ENCODE assay signal across 11 cellular contexts in genomic region chr9:127935765-127936221, GRCh38. TPM values are rescaled to one million over a fixed set of nuclear protein-coding genes. Genes with fewer than 3 reads are reported as not detected.
DNase-seq lines count a peak whose midpoint lies in the region; ATAC-seq and TF ChIP-seq lines count a peak whose summit lies in the region.
"Had no signal": no experiment of that assay in that cellular context is flagged by ENCODE, and none has a peak within 500 bp of the region (broad histone marks: within the 10 kb centered on the region; RNA-seq: fewer than 3 reads in every experiment).

No MANE protein-coding gene starts in this region.

- H3K27ac ChIP-seq in PC-9 (no peak overlapping the region), neural progenitor cell (no peak overlapping the region)
- no peak overlapping the region for H3K27ac ChIP-seq in effector memory CD4-positive, alpha-beta T cell (ENCODE audit: insufficient read depth, low read length, poor library complexity, severe bottlenecking)
- H3K27ac ChIP-seq: neutrophil had no signal

- peak; percentile 29 for ATAC-seq in activated CD4-positive, alpha-beta T cell treated with anti-CD3 and anti-CD28 coated beads for 36 hours

- H3K36me3 ChIP-seq in PC-9 (ENCODE audit: low read depth) (no peaks in the 10 kb centered on the region; the same call in 1 of the 2 replicates), neural progenitor cell (no peaks in the 10 kb centered on the region)
- peaks cover 6% of the 10 kb centered on the region for H3K36me3 ChIP-seq in effector memory CD4-positive, alpha-beta T cell (ENCODE audit: control insufficient read depth, insufficient read depth, low read length)

- peaks cover 43% of the 10 kb centered on the region for H3K4me1 Mint-ChIP-seq in activated CD4-positive, alpha-beta T cell treated with anti-CD3 and anti-CD28 coated beads for 36 hours
- H3K4me1 Mint-ChIP-seq in brain = peaks cover 55% of the 10 kb centered on the region
- peaks cover 39% of the 10 kb centered on the region for H3K4me1 Mint-ChIP-seq in neural progenitor cell

- TF ChIP-seq CTCF in PC-9 (conservative IDR thresholded peaks at IDR 0.05) = no peak
- no peak for TF ChIP-seq CTCF in brain (conservative IDR thresholded peaks at IDR 0.05)
- TF ChIP-seq CTCF in neural progenitor cell (IDR thresholded peaks at IDR 0.05) = no peak

- H3K4me1 ChIP-seq in PC-9 (replicated peaks; ENCODE audit: insufficient read depth) (peaks cover 33% of the 10 kb centered on the region), neural progenitor cell (peaks cover 11% of the 10 kb centered on the region)
- H3K4me1 ChIP-seq in effector memory CD4-positive, alpha-beta T cell (ENCODE audit: control insufficient read depth, insufficient read depth, low read length, poor library complexity, severe bottlenecking) = peaks cover 33% of the 10 kb centered on the region

- H3F3A ChIP-seq in PC-9 (ENCODE audit: insufficient read depth, low read depth) = peaks cover 50% of the 10 kb centered on the region
- peaks cover 25% of the 10 kb centered on the region for H3F3A ChIP-seq in neural progenitor cell (ENCODE audit: low read depth)

- peak overlapping the region; percentile 94 for H3K4me3 Mint-ChIP-seq in activated CD4-positive, alpha-beta T cell treated with anti-CD3 and anti-CD28 coated beads for 36 hours
- H3K4me3 Mint-ChIP-seq in brain = peak overlapping the region; percentile 92 to 100 (median 96)
- peak overlapping the region; percentile 97 for H3K4me3 Mint-ChIP-seq in neural progenitor cell

- H2AFZ ChIP-seq in PC-9 = no peak overlapping the region
- H2AFZ ChIP-seq in neural progenitor cell (replicated peaks) = no peak overlapping the region

- H3K79me2 ChIP-seq in PC-9 (ENCODE audit: low read depth) = peaks cover 30% of the 10 kb centered on the region
- H3K79me2 ChIP-seq in neural progenitor cell (ENCODE audit: low read depth) = peaks cover 16% of the 10 kb centered on the region

- H3K9me3 ChIP-seq in PC-9 (ENCODE audit: insufficient read depth, low read depth) (no peaks in the 10 kb centered on the region), neural progenitor cell (ENCODE audit: low read depth) (no peaks in the 10 kb centered on the region)
- H3K9me3 ChIP-seq in effector memory CD4-positive, alpha-beta T cell (ENCODE audit: control insufficient read depth, low read length) = no peaks in the 10 kb centered on the region
- H3K9me3 ChIP-seq: neutrophil had no signal

- H3K27ac Mint-ChIP-seq in activated CD4-positive, alpha-beta T cell treated with anti-CD3 and anti-CD28 coated beads for 36 hours = peak overlapping the region; percentile 93
- peak overlapping the region; percentile 19 to 82 (median 66) for H3K27ac Mint-ChIP-seq in brain
- H3K27ac Mint-ChIP-seq in neural progenitor cell = peak overlapping the region; percentile 57

- intact Hi-C loops in activated CD4-positive, alpha-beta T cell treated with anti-CD3 and anti-CD28 coated beads for 36 hours (cut with DNase I, micrococcal nuclease) = loop anchor here (2.0 to 5.0 kb wide), 3 partner anchors 37 to 193 kb away; partner anchors contain the start of gene NAIF1 (in 1 of the 2)
- intact Hi-C loops in PC-9 (cut with micrococcal nuclease; ENCODE audit: unreplicated experiment) = loop anchor here (2.0 kb wide), 2 partner anchors 19 to 163 kb away; no protein-coding TSS in a partner anchor

- H4K20me1 ChIP-seq in PC-9 (ENCODE audit: insufficient read depth) (0 out of 2 replicates have a peak, but pooled peaks cover 3% of the 10 kb centered on the region), neural progenitor cell (ENCODE audit: low read depth) (peaks cover 15% of the 10 kb centered on the region)

- no peaks in the 10 kb centered on the region for H3K27me3 Mint-ChIP-seq in activated CD4-positive, alpha-beta T cell treated with anti-CD3 and anti-CD28 coated beads for 36 hours
- H3K27me3 Mint-ChIP-seq in brain = peaks cover 18% of the 10 kb centered on the region
- peaks cover 14% of the 10 kb centered on the region for H3K27me3 Mint-ChIP-seq in neural progenitor cell (ENCODE audit: insufficient read depth, low read depth)

- BruUV-seq in PC-9 (replicated peaks; lab: Mats Ljungman, UMichigan) = no TSS peak

- POLR2A ChIA-PET in activated CD4-positive, alpha-beta T cell treated with anti-CD3 and anti-CD28 coated beads for 36 hours (lab: Charles Lee) = interaction anchor here (0.7 kb wide), 1 partner anchor 513 kb away, joined by 4 read pairs; no protein-coding TSS in a partner anchor
- POLR2A ChIA-PET in PC-9 (lab: Charles Lee; ENCODE audit: unreplicated experiment) = no interaction called here

- peak; percentile 68 for DNase-seq in activated CD4-positive, alpha-beta T cell treated with anti-CD3 and anti-CD28 coated beads for 36 hours
- no peak for DNase-seq in activated CD4-positive, alpha-beta T cell treated with anti-CD3 and anti-CD28 coated beads for 1 hour
- no peak for DNase-seq in PC-9
- DNase-seq in neural progenitor cell (ENCODE audit: low spot score) = no peak
- DNase-seq in RPMI8226 = no peak
- no peak for DNase-seq in NCI-H2107 (lab: John Stamatoyannopoulos, UW)
- no peak for DNase-seq in effector memory CD4-positive, alpha-beta T cell
- DNase-seq: ACHN, Kasumi-1 had no signal

- H3K4me2 ChIP-seq in PC-9 (peak overlapping the region; percentile 92), neural progenitor cell (no peak overlapping the region)

- CTCF ChIA-PET in activated CD4-positive, alpha-beta T cell treated with anti-CD3 and anti-CD28 coated beads for 36 hours (lab: Charles Lee) = interaction anchor here (0.6 kb wide), 1 partner anchor 40 kb away, joined by 3 read pairs; no protein-coding TSS in a partner anchor
- CTCF ChIA-PET in PC-9 (lab: Charles Lee) = no interaction called here

- H3K27me3 ChIP-seq in PC-9 (ENCODE audit: insufficient read depth, low read depth) = no peaks in the 10 kb centered on the region
- H3K27me3 ChIP-seq in neural progenitor cell = no peaks in the 10 kb centered on the region
- H3K27me3 ChIP-seq in effector memory CD4-positive, alpha-beta T cell (replicated peaks; ENCODE audit: control insufficient read depth, insufficient read depth, low read length, poor library complexity, severe bottlenecking) = no peaks in the 10 kb centered on the region

- H3K36me3 Mint-ChIP-seq in activated CD4-positive, alpha-beta T cell treated with anti-CD3 and anti-CD28 coated beads for 36 hours (ENCODE audit: low read depth) = peaks cover 24% of the 10 kb centered on the region
- H3K36me3 Mint-ChIP-seq in brain (peaks cover 7% of the 10 kb centered on the region), neural progenitor cell (peaks cover 6% of the 10 kb centered on the region)

- no peaks in the 10 kb centered on the region for H3K9me2 ChIP-seq in PC-9 (ENCODE audit: insufficient read depth)

- H3K4me3 ChIP-seq in PC-9 (no peak overlapping the region; the same call in 1 of the 2 replicates), neural progenitor cell (no peak overlapping the region)
- H3K4me3 ChIP-seq in effector memory CD4-positive, alpha-beta T cell (ENCODE audit: insufficient read depth, low read depth, low read length, poor library complexity, severe bottlenecking) = no peak overlapping the region

- H3K9ac ChIP-seq in neural progenitor cell = no peak overlapping the region

- no peaks in the 10 kb centered on the region for H3K9me3 Mint-ChIP-seq in activated CD4-positive, alpha-beta T cell treated with anti-CD3 and anti-CD28 coated beads for 36 hours (ENCODE audit: low read depth)
- H3K9me3 Mint-ChIP-seq in brain (no peaks in the 10 kb centered on the region), neural progenitor cell (no peaks in the 10 kb centered on the region)

RNA-seq across cellular contexts. Expression of gene DPM2, which starts 1.9 kb away (rescaled TPM):
- total RNA-seq in activated CD4-positive, alpha-beta T cell treated with anti-CD3 and anti-CD28 coated beads for 36 hours = 10 to 100 TPM; 44.1 to 46.6 TPM
- 65.5 and 79.4 TPM in 2 replicates for total RNA-seq in PC-9 (2021)
- polyA plus RNA-seq in brain (ENCODE audit: insufficient read depth, low read depth, low replicate concordance) = 144 TPM
- 9.1 and 20.5 TPM in 2 replicates for total RNA-seq in neural progenitor cell (ENCODE audit: low replicate concordance)

RNA-seq across cellular contexts. Expression of gene PIP5KL1, which starts 5.2 kb away (rescaled TPM):
- total RNA-seq in activated CD4-positive, alpha-beta T cell treated with anti-CD3 and anti-CD28 coated beads for 36 hours = 1 to 10 TPM; 1.9 to 2.8 TPM
- total RNA-seq in PC-9 (2021) = 21.9 and 22.5 TPM in 2 replicates
- 2.4 TPM for polyA plus RNA-seq in brain (ENCODE audit: insufficient read depth, low read depth, low replicate concordance)
- 1.4 and 8.8 TPM in 2 replicates for total RNA-seq in neural progenitor cell (ENCODE audit: low replicate concordance)

RNA-seq across cellular contexts. Expression of gene ST6GALNAC4, which starts 19.0 kb away (rescaled TPM):
- total RNA-seq in activated CD4-positive, alpha-beta T cell treated with anti-CD3 and anti-CD28 coated beads for 36 hours = 10 to 100 TPM; 14.9 to 20.7 TPM
- total RNA-seq in PC-9 (2021) (28.3 and 44.3 TPM in 2 replicates), neural progenitor cell (ENCODE audit: low replicate concordance) (5.5 and 11.1 TPM in 2 replicates)
- polyA plus RNA-seq in brain (ENCODE audit: insufficient read depth, low read depth, low replicate concordance) = 19.2 TPM

RNA-seq across cellular contexts. Expression of gene ST6GALNAC6, which starts 36.4 kb away (rescaled TPM):
- 10 to 100 TPM; 46.3 to 63.3 TPM for total RNA-seq in activated CD4-positive, alpha-beta T cell treated with anti-CD3 and anti-CD28 coated beads for 36 hours
- total RNA-seq in PC-9 (2021) = 23.3 and 27.6 TPM in 2 replicates
- polyA plus RNA-seq in brain (ENCODE audit: insufficient read depth, low read depth, low replicate concordance) = 83.6 TPM
- total RNA-seq in neural progenitor cell (ENCODE audit: low replicate concordance) = 14.3 and 42.7 TPM in 2 replicates

RNA-seq across cellular contexts. Expression of gene EEIG1, which starts 45.0 kb away (rescaled TPM):
- 10 to 100 TPM; 56.2 to 58.4 TPM for total RNA-seq in activated CD4-positive, alpha-beta T cell treated with anti-CD3 and anti-CD28 coated beads for 36 hours
- 176 and 208 TPM in 2 replicates for total RNA-seq in PC-9 (2021)
- 78.8 TPM for polyA plus RNA-seq in brain (ENCODE audit: insufficient read depth, low read depth, low replicate concordance)
- total RNA-seq in neural progenitor cell (ENCODE audit: low replicate concordance) = 8.8 and 30.8 TPM in 2 replicates
